ENCODE assay signal across 22 cellular contexts in genomic region chr12:11696084-11696483, GRCh38. TPM values are rescaled to one million over a fixed set of nuclear protein-coding genes. Genes with fewer than 3 reads are reported as not detected.
DNase-seq lines count a peak whose midpoint lies in the region; ATAC-seq, FAIRE-seq and TF ChIP-seq lines count a peak whose summit lies in the region.
"Had no signal": no experiment of that assay in that cellular context is flagged by ENCODE, and none has a peak within 500 bp of the region (broad histone marks: within the 10 kb centered on the region; RNA-seq: fewer than 3 reads in every experiment).

No MANE protein-coding gene starts in this region.

- ATAC-seq in pancreas (peak; percentile 82 to 91 (median 86)), left ventricle myocardium superior (no peak), right cardiac atrium (no peak)
- ATAC-seq: K562, Panc1 had no signal

- no peak for TF ChIP-seq CTCF in ascending aorta (IDR thresholded peaks at IDR 0.05)
- TF ChIP-seq CTCF in pancreas (IDR thresholded peaks at IDR 0.05) = no peak
- TF ChIP-seq CTCF in tibial artery (IDR thresholded peaks at IDR 0.05) = no peak
- no peak for TF ChIP-seq CTCF in Peyer's patch (IDR thresholded peaks at IDR 0.05)

- peaks cover 3 to 50% of the 10 kb centered on the region in 2 donors for H3K4me1 ChIP-seq in ascending aorta
- H3K4me1 ChIP-seq in pancreas = peaks cover 14 to 43% (median 19%) of the 10 kb centered on the region in 3 donors
- peaks cover 0 to 91% (median 48%) of the 10 kb centered on the region in 4 donors for H3K4me1 ChIP-seq in tibial artery
- peaks cover 11% of the 10 kb centered on the region for H3K4me1 ChIP-seq in right cardiac atrium (ENCODE audit: control insufficient read depth, insufficient read depth, low read length)
- H3K4me1 ChIP-seq in Peyer's patch = no peaks in the 10 kb centered on the region

- H3K9me3 ChIP-seq in ascending aorta = no peaks in the 10 kb centered on the region
- no peaks in the 10 kb centered on the region for H3K9me3 ChIP-seq in pancreas
- H3K9me3 ChIP-seq in tibial artery = no peaks in the 10 kb centered on the region
- no peaks in the 10 kb centered on the region for H3K9me3 ChIP-seq in right cardiac atrium (ENCODE audit: control insufficient read depth, low read length)
- no peaks in the 10 kb centered on the region for H3K9me3 ChIP-seq in Peyer's patch

- 37 to 38% methylated on average over 3 of the region's 3 CpGs for whole genome bisulfite sequencing in pancreas, 2 donors
- 96% methylated on average over 3 of the region's 3 CpGs for WGBS in right cardiac atrium

- DNase-seq in ascending aorta (ENCODE audit: low spot score in 2 of 2) (no peak), pancreas (peak in 1 of 6 donors; percentile 31), tibial artery (no peak), left ventricle myocardium superior (no peak), right cardiac atrium (no peak), Peyer's patch (no peak), cerebellum (ENCODE audit: low spot score) (no peak)
- DNase-seq: CD4-positive, alpha-beta memory T cell; COR-L47; DMS53; H9; NCI-H1105 treated with DMSO at 0.1 percent for 48 hours; NCI-H146; NCI-H2029; NCI-H446 treated with DMSO at 0.1 percent for 48 hours; NCI-H526; SHP77 treated with DMSO at 0.1 percent for 48 hours had no signal

- H3K27ac ChIP-seq in ascending aorta (peak overlapping the region; percentile 48 to 69), pancreas (peak overlapping the region; percentile 33 to 65 (median 64)), tibial artery (peak overlapping the region; percentile 73 to 76), right cardiac atrium (ENCODE audit: low read length) (no peak overlapping the region), Peyer's patch (peak overlapping the region in 1 of 4 donors; percentile 67)

- H3K36me3 ChIP-seq in ascending aorta (no peaks in the 10 kb centered on the region), pancreas (no peaks in the 10 kb centered on the region), tibial artery (no peaks in the 10 kb centered on the region), Peyer's patch (no peaks in the 10 kb centered on the region)
- H3K36me3 ChIP-seq: MG63 had no signal

- H3K27me3 ChIP-seq in ascending aorta = no peaks in the 10 kb centered on the region
- H3K27me3 ChIP-seq in pancreas = no peaks in the 10 kb centered on the region
- no peaks in the 10 kb centered on the region for H3K27me3 ChIP-seq in tibial artery
- no peaks in the 10 kb centered on the region for H3K27me3 ChIP-seq in right cardiac atrium (ENCODE audit: control insufficient read depth, insufficient read depth)
- H3K27me3 ChIP-seq in Peyer's patch = no peaks in the 10 kb centered on the region
- H3K27me3 ChIP-seq: MG63 had no signal

- intact Hi-C loops in ascending aorta (cut with DNase I) = loop anchor here (5.0 kb wide), 2 partner anchors 61 to 86 kb away; no protein-coding TSS in a partner anchor
- intact Hi-C loops in pancreas (cut with DNase I) = no loop called here
- intact Hi-C loops in tibial artery (cut with DNase I; ENCODE audit: low total_unique reads) = no loop called here
- intact Hi-C loops in left ventricle myocardium superior (cut with micrococcal nuclease) = no loop called here
- intact Hi-C loops in right cardiac atrium (cut with DNase I) = no loop called here

- H3K4me3 ChIP-seq in ascending aorta (no peak overlapping the region), pancreas (peak overlapping the region in 1 of 4 donors; percentile 15), tibial artery (no peak overlapping the region), right cardiac atrium (ENCODE audit: low read length) (no peak overlapping the region), Peyer's patch (no peak overlapping the region)
- H3K4me3 ChIP-seq: K562, MG63 had no signal

- no peak for TF ChIP-seq POLR2A in Peyer's patch (IDR thresholded peaks at IDR 0.05)

- FAIRE-seq in islet of Langerhans (lab: Jason Lieb, UNC) = peak; percentile 13
- no peak for FAIRE-seq in pancreas (lab: Jason Lieb, UNC)
- FAIRE-seq: G401.6 had no signal

RNA-seq across cellular contexts. Expression of gene ETV6, which starts 46.6 kb away (rescaled TPM):
- total RNA-seq in ascending aorta (21.6 TPM), pancreas (10 to 100 TPM; 16.1 to 31.6 (median 19.1) TPM), left ventricle myocardium superior (14.7 TPM), right cardiac atrium (10 to 100 TPM in 3 of 4 donors, 1 to 10 TPM in 1; 9.9 to 31.4 (median 11.7) TPM), Peyer's patch (10 to 100 TPM; 35.4 to 49.5 (median 42.2) TPM), cerebellum (4.8 TPM)
- polyA plus RNA-seq in pancreas (1 to 10 TPM; 5.1 to 5.3 TPM), right cardiac atrium (2.9 TPM)

Comparison
In these comparisons a context has a peak if more than half of its experiments do, and no peak if none do; other contexts are left out.
1. ATAC-seq: peak in pancreas (4 of 4); none in left ventricle myocardium superior (single experiment) and right cardiac atrium (0 of 2).